In the genomic region with DNA sequence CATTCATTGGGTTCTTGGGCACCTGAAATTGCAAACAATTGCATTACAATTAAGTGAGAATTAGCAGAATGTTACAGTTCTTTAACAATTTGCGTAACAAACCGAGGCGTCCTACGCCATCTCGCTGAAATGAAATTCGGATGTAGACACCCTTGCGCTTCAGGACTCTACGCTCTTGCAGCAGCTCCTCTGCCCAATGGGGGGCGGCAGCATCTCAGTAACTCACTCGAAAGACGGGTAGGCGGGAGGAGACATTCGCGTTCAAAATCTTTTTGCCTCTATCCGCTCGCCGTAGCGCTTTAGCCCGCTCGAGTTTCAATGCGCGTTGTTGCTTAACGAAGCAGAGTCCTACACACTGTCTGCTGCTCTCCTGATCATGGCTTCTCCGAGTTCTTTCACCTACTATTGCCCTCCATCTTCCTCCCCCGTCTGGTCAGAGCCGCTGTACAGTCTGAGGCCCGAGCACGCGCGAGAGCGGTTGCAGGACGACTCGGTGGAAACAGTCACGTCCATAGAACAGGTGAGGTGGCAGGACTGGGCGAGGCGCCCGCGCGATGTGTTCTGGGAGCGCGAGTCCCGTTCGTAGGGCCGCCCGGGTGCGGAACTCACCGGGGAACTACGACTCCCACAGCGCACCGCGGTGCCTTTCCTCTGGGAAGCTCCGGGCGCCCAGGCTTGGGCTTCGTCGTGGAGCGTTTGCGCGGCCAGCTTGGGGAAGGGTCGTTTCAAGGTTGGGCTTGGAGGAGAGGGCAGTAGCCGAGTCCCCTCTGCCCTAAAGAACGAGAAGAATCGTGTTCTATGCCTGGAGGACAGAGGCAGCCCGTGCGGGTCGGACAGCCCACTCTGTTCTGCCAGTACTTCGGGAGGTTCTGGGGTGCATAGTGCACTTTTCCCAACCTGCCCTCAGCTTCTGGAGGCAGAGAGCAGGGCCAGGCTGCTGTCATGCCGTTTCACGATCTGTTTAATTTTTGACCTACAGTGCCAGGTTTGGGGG, we compare ENCODE assay signal across 8 cellular contexts. TPM values are rescaled to one million over a fixed set of nuclear protein-coding genes. Genes with fewer than 3 reads are reported as not detected.
A peak's percentile ranks its signal among the peaks of the same experiment; 100 is the strongest.
DNase-seq lines count a peak whose midpoint lies in the region; ATAC-seq and TF ChIP-seq lines count a peak whose summit lies in the region.

A gene with protein sequence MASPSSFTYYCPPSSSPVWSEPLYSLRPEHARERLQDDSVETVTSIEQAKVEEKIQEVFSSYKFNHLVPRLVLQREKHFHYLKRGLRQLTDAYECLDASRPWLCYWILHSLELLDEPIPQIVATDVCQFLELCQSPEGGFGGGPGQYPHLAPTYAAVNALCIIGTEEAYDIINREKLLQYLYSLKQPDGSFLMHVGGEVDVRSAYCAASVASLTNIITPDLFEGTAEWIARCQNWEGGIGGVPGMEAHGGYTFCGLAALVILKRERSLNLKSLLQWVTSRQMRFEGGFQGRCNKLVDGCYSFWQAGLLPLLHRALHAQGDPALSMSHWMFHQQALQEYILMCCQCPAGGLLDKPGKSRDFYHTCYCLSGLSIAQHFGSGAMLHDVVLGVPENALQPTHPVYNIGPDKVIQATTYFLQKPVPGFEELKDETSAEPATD (plus strand): TSS at position 318 of the 994 bp plus-strand sequence. CDS start 59 bp downstream, at position 377.

- peak; percentile 96 for ATAC-seq in HG03439 (IDR thresholded peaks at IDR 0.05; ENCODE audit: unreplicated experiment)

- no peaks in the 10 kb centered on the region for H3K4me1 ChIP-seq in BE2C

- H3K4me3 ChIP-seq in BE2C (ENCODE audit: low read depth, low read length), result peak within 1 kb of the TSS; percentile 91
- peak within 1 kb of the TSS; percentile 99 for H3K4me3 ChIP-seq in choroid plexus epithelial cell (ENCODE audit: low read depth, low read length)
- peak within 1 kb of the TSS; percentile 77 for H3K4me3 ChIP-seq in kidney epithelial cell (ENCODE audit: low read depth, low read length)

- H3K36me3 ChIP-seq in BE2C (no peaks in the 10 kb centered on the region), kidney epithelial cell (ENCODE audit: control insufficient read depth, insufficient read depth, low read length) (no peaks in the 10 kb centered on the region)

- no peaks in the 10 kb centered on the region for H3K9me3 ChIP-seq in BE2C

- H3K27me3 ChIP-seq in BE2C (no peaks in the 10 kb centered on the region), kidney epithelial cell (ENCODE audit: control insufficient read depth, insufficient read depth, low read length) (no peaks in the 10 kb centered on the region)

- TF ChIP-seq CTCF in BE2C (IDR thresholded peaks at IDR 0.05; ENCODE audit: low read depth, low read length), result peak; percentile 87
- peak; percentile 83 for TF ChIP-seq CTCF in choroid plexus epithelial cell (conservative IDR thresholded peaks at IDR 0.05; ENCODE audit: low read depth, low read length)
- TF ChIP-seq CTCF in kidney epithelial cell (IDR thresholded peaks at IDR 0.05; ENCODE audit: insufficient read depth, low read length, poor library complexity, severe bottlenecking), result peak; percentile 90

- peak; percentile 67 for TF ChIP-seq POLR2A in GM19099 (IDR thresholded peaks at IDR 0.05; ENCODE audit: extremely low read depth, insufficient read length, low read depth)

- DNase-seq in BE2C (peak; percentile 96), NCI-H510A (lab: John Stamatoyannopoulos, UW) (peak; percentile 93), choroid plexus epithelial cell (ENCODE audit: low read depth) (peak; percentile 98), kidney epithelial cell (ENCODE audit: low read depth) (peak; percentile 78)
- peak; percentile 83 for DNase-seq in activated CD4-positive, alpha-beta T cell treated with anti-CD3 and anti-CD28 coated beads for 24 hours (ENCODE audit: low read depth in 2 of 2)
- peak; percentile 88 to 89 for DNase-seq in stimulated activated CD4-positive, alpha-beta T cell treated with anti-CD3 and anti-CD28 coated beads, Interleukin-15, amount 100 ng/mL, for 48 hours (ENCODE audit: low read depth in 2 of 2)

RNA-seq across cellular contexts. Expression of the gene that starts here (rescaled TPM):
- 13.9 TPM for polyA plus RNA-seq in BE2C (2012; ENCODE audit: insufficient read depth, insufficient read length, low read depth)
- 18.0 and 18.3 TPM in 2 replicates for total RNA-seq in kidney epithelial cell

Comparison
In these comparisons a context has a peak if more than half of its experiments do, and no peak if none do; other contexts are left out.
1. Peak in every context shown above with its lines: DNase-seq, ATAC-seq and H3K4me3 ChIP-seq.